ENCODE assay signal across 35 cellular contexts in the genomic region with DNA sequence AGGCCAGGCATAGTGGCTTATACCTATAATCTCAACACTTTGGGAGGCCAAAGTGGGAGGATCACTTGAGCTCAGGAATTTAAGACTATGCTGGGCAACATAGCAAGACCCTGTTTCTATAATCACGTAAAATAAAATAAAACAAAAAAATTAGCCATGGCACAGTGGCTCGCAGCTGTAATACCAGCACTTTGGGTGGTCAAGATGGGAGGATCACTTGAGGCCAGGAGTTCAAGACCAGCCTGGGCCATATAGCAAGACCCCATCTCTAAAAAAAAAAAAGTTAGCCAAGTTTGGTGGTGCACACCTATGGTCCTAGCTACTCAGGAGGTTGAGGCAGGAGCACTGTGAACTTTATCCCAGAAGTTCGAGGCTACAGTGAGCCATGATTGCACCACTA. TPM values are rescaled to one million over a fixed set of nuclear protein-coding genes. Genes with fewer than 3 reads are reported as not detected.
A peak's percentile ranks its signal among the peaks of the same experiment; 100 is the strongest.
DNase-seq lines count a peak whose midpoint lies in the region; ATAC-seq, FAIRE-seq and TF ChIP-seq lines count a peak whose summit lies in the region.
"Had no signal": no experiment of that assay in that cellular context is flagged by ENCODE, and none has a peak within 500 bp of the region (broad histone marks: within the 10 kb centered on the region; RNA-seq: fewer than 3 reads in every experiment).

No MANE protein-coding gene starts in this region.

- no peak for FAIRE-seq in K562 (lab: Jason Lieb, UNC)
- FAIRE-seq: A204.1, A549, D721Med had no signal

- H4K20me1 ChIP-seq in K562 (replicated peaks; ENCODE audit: control insufficient read depth, insufficient read depth, low read length): no peaks in the 10 kb centered on the region
- H4K20me1 ChIP-seq: BLaER1; BLaER1 treated with 17β-estradiol and CSF1 and Interleukin-3, amounts not matched to agents 10 nM and 100 nM had no signal

- in situ Hi-C loops in K562 (cut with MboI): no loop called here

- no peak overlapping the region for H2AFZ ChIP-seq in K562 (ENCODE audit: low read depth, low read length)

- peaks cover 51 to 53% of the 10 kb centered on the region in 2 experiments for H3K36me3 ChIP-seq in HEK293 (ENCODE audit: control insufficient read depth in 2 of 2, insufficient read depth in 1 of 2, low read length in 2 of 2)
- H3K36me3 ChIP-seq in K562 (ENCODE audit: control insufficient read depth, insufficient read depth, low read length): peaks cover 74% of the 10 kb centered on the region
- H3K36me3 ChIP-seq in heart left ventricle: peaks cover 0 to 10% (median 0%) of the 10 kb centered on the region in 9 donors

- ATAC-seq in WTC11 (no peak), K562 (0 out of 3 replicates have a peak, but pooled peaks have one; percentile 24), heart left ventricle (no peak)
- ATAC-seq: A549; CD8-positive, alpha-beta T cell had no signal

- no peaks in the 10 kb centered on the region for H3K27me3 ChIP-seq in K562 (ENCODE audit: control insufficient read depth in 2 of 2, insufficient read depth in 2 of 2, low read length in 2 of 2)
- no peaks in the 10 kb centered on the region for H3K27me3 ChIP-seq in heart left ventricle
- H3K27me3 ChIP-seq: BE2C; BLaER1; BLaER1 treated with 17β-estradiol and CSF1 and Interleukin-3, amounts not matched to agents 10 nM and 100 nM had no signal

- no peaks in the 10 kb centered on the region for H3K4me1 ChIP-seq in HEK293 (ENCODE audit: control insufficient read depth, insufficient read depth, low read length)
- no peaks in the 10 kb centered on the region for H3K4me1 ChIP-seq in K562 (replicated peaks in 1 of 2; ENCODE audit: control insufficient read depth in 2 of 2, insufficient read depth in 2 of 2, low read length in 2 of 2)
- H3K4me1 ChIP-seq in heart left ventricle: peaks cover 0 to 3% (median 0%) of the 10 kb centered on the region in 12 donors
- H3K4me1 ChIP-seq: A549; BE2C; BLaER1; BLaER1 treated with 17β-estradiol and CSF1 and Interleukin-3, amounts not matched to agents 10 nM and 100 nM; Caco-2 had no signal

- TF ChIP-seq RAD21 in K562 (CRISPR knock-in tag; conservative IDR thresholded peaks at IDR 0.05 in 1 of 2, IDR thresholded peaks at IDR 0.05 in 1 of 2): no peak

- POLR2A ChIA-PET in HEK293 (lab: Yijun Ruan, JAX) (interaction anchor here (0.6 kb wide), 1 partner anchor 22 kb away, joined by 7 read pairs; no protein-coding TSS in a partner anchor), WTC11 (lab: Charles Lee) (no interaction called here), K562 (lab: Yijun Ruan, JAX) (interaction anchor here (1.5 to 1.8 kb wide), 3 partner anchors 10 to 26 kb away, joined by 3 to 7 read pairs (median 5); no protein-coding TSS in a partner anchor)

- peaks cover 43% of the 10 kb centered on the region for H3K36me3 Mint-ChIP-seq in WTC11

- H3K27ac Mint-ChIP-seq in WTC11: no peak overlapping the region
- H3K27ac Mint-ChIP-seq: B cell; CD14-positive monocyte; CD4-positive, alpha-beta memory T cell; CD4-positive, alpha-beta T cell; CD8-positive, alpha-beta memory T cell; CD8-positive, alpha-beta T cell had no signal

- no peak overlapping the region for H3K4me2 ChIP-seq in K562 (ENCODE audit: insufficient read depth, low read length)
- H3K4me2 ChIP-seq: A549; BLaER1; BLaER1 treated with 17β-estradiol and CSF1 and Interleukin-3, amounts not matched to agents 10 nM and 100 nM had no signal

- H3K9ac ChIP-seq in K562 (ENCODE audit: insufficient read depth in 1 of 2, low read depth in 2 of 2, low read length in 2 of 2): no peak overlapping the region
- H3K9ac ChIP-seq: BLaER1; BLaER1 treated with 17β-estradiol and CSF1 and Interleukin-3, amounts not matched to agents 10 nM and 100 nM had no signal

- H3K4me3 ChIP-seq in HEK293 (ENCODE audit: low read depth, low read length) (no peak overlapping the region), K562 (no peak overlapping the region), heart left ventricle (no peak overlapping the region)
- H3K4me3 ChIP-seq: A549; BLaER1; BLaER1 treated with 17β-estradiol and CSF1 and Interleukin-3, amounts not matched to agents 10 nM and 100 nM had no signal

- no peak overlapping the region for H3K4me3 Mint-ChIP-seq in WTC11
- H3K4me3 Mint-ChIP-seq: B cell; CD14-positive monocyte; CD4-positive, alpha-beta memory T cell; CD4-positive, alpha-beta T cell; CD4-positive, CD25-positive, alpha-beta regulatory T cell; CD8-positive, alpha-beta memory T cell; CD8-positive, alpha-beta T cell had no signal

- no peaks in the 10 kb centered on the region for H3K79me2 ChIP-seq in K562 (ENCODE audit: control insufficient read depth, insufficient read depth, low read length)

- DNase-seq in WTC11 (ENCODE audit: low spot score) (no peak), K562 (ENCODE audit: extremely low read depth in 1 of 4, low spot score in 3 of 4) (no peak), SHP77 (lab: John Stamatoyannopoulos, UW) (no peak), heart left ventricle (no peak), pons (ENCODE audit: low spot score) (no peak)
- DNase-seq: 8988T; ACHN; AML-193; BE2C; C1 segment of cervical spinal cord; Caco-2; Calu3; CD4-positive, alpha-beta memory T cell; CD4-positive, alpha-beta T cell; CD4-positive, CD25-positive, alpha-beta regulatory T cell; CD8-positive, alpha-beta memory T cell; CD8-positive, alpha-beta T cell; COR-L47; DMS 273 treated with DMSO at 0.1 percent for 48 hours; DMS153; DMS53; DMS79; DMS79 treated with DMSO at 0.1 percent for 48 hours; DND-41; EL had no signal

- no peaks in the 10 kb centered on the region for H3K4me1 Mint-ChIP-seq in WTC11
- H3K4me1 Mint-ChIP-seq: CD4-positive, CD25-positive, alpha-beta regulatory T cell; CD8-positive, alpha-beta memory T cell had no signal

- TF ChIP-seq CTCF in HEK293 (tag by site-specific recombination; IDR thresholded peaks at IDR 0.05): no peak
- no peak for TF ChIP-seq CTCF in WTC11 (IDR thresholded peaks at IDR 0.05)
- no peak for TF ChIP-seq CTCF in K562 (IDR thresholded peaks at IDR 0.05 in 2 of 3, conservative IDR thresholded peaks at IDR 0.05 in 1 of 3; ENCODE audit: insufficient read depth in 2 of 3, low read depth in 1 of 3, low read length in 3 of 3)
- no peak for TF ChIP-seq CTCF in heart left ventricle (IDR thresholded peaks at IDR 0.05)

- no TSS peak for BruUV-seq in K562 (replicated peaks; lab: Mats Ljungman, UMichigan)

- H3K9me1 ChIP-seq in K562 (ENCODE audit: control insufficient read depth, insufficient read depth, low read length): no peaks in the 10 kb centered on the region

- TF ChIP-seq EP300 in K562 (IDR thresholded peaks at IDR 0.05; ENCODE audit: low read length): no peak

- H3K27ac ChIP-seq in HEK293 (ENCODE audit: extremely low read depth, low read depth, low read length) (no peak overlapping the region), K562 (ENCODE audit: extremely low read depth, low read depth, low read length) (no peak overlapping the region), heart left ventricle (no peak overlapping the region)
- H3K27ac ChIP-seq: 22Rv1; A549; BLaER1; BLaER1 treated with 17β-estradiol and CSF1 and Interleukin-3, amounts not matched to agents 10 nM and 100 nM; C4-2B had no signal

- CTCF ChIA-PET in HEK293 (lab: Yijun Ruan, JAX): interaction anchor here (0.6 kb wide), 1 partner anchor 449 kb away, joined by 3 read pairs; no protein-coding TSS in a partner anchor
- CTCF ChIA-PET in WTC11 (lab: Charles Lee): no interaction called here
- CTCF ChIA-PET in K562 (lab: Yijun Ruan, JAX; ENCODE audit: low intra/inter-chr PET ratio): interaction anchor here (0.7 kb wide), 1 partner anchor 39 kb away, joined by 3 read pairs; no protein-coding TSS in a partner anchor

- H3K9me3 Mint-ChIP-seq in WTC11: no peaks in the 10 kb centered on the region
- H3K9me3 Mint-ChIP-seq: CD4-positive, alpha-beta memory T cell; CD4-positive, alpha-beta T cell; CD4-positive, CD25-positive, alpha-beta regulatory T cell; CD8-positive, alpha-beta memory T cell; CD8-positive, alpha-beta T cell had no signal

- intact Hi-C loops in K562 (cut with micrococcal nuclease): no loop called here
- intact Hi-C loops in heart left ventricle (cut with DNase I): no loop called here

- no peak for TF ChIP-seq POLR2A in K562 (conservative IDR thresholded peaks at IDR 0.05)
- no peak for TF ChIP-seq POLR2A in heart left ventricle (IDR thresholded peaks at IDR 0.05)

- 95% methylated on average over 3 of the region's 3 CpGs for WGBS in K562 (ENCODE audit: insufficient coverage, low coverage, missing lambda C conversion rate)
- WGBS in heart left ventricle, 4 donors: 91 to 100% (median 96%) methylated on average over 3 of the region's 3 CpGs

- H3K9me3 ChIP-seq in HEK293 (ENCODE audit: control insufficient read depth, insufficient read depth, low read depth, low read length): no peaks in the 10 kb centered on the region
- no peaks in the 10 kb centered on the region for H3K9me3 ChIP-seq in K562 (replicated peaks; ENCODE audit: control insufficient read depth, insufficient read depth, low read depth, low read length)
- H3K9me3 ChIP-seq in heart left ventricle: no peaks in the 10 kb centered on the region
- H3K9me3 ChIP-seq: A549; BE2C; BLaER1; BLaER1 treated with 17β-estradiol and CSF1 and Interleukin-3, amounts not matched to agents 10 nM and 100 nM; Caco-2 had no signal

- H3K27me3 Mint-ChIP-seq in WTC11 (ENCODE audit: low read depth): no peaks in the 10 kb centered on the region
- H3K27me3 Mint-ChIP-seq: B cell; CD4-positive, alpha-beta memory T cell; CD4-positive, alpha-beta T cell; CD4-positive, CD25-positive, alpha-beta regulatory T cell; CD8-positive, alpha-beta memory T cell had no signal

RNA-seq across cellular contexts. Expression of a gene that starts 30.9 kb away (rescaled TPM):
- total RNA-seq in WTC11 (2021): 39.3 to 46.3 TPM (median 43.0 TPM) in 3 replicates
- 50.5 and 236 TPM in 2 replicates for total RNA-seq in K562 (2011; cell fraction: chromatin; rRNA removed; ENCODE audit: low replicate concordance)
- 26.7 and 32.4 TPM in 2 replicates for total RNA-seq in K562 (2011; cell fraction: nucleolus; rRNA removed)
- total RNA-seq in K562 (2011; cell fraction: nucleoplasm; rRNA removed): 64.3 and 73.3 TPM in 2 replicates
- 24.6 and 35.1 TPM in 2 replicates for total RNA-seq in K562 (2014; rRNA removed)
- 51.4 and 59.2 TPM in 2 replicates for total RNA-seq in K562 (2014; rRNA removed; fragmentation: Illumina TruSeq; extraction: Trizol)
- total RNA-seq in K562 (2015; rRNA removed; fragmentation: Illumina TruSeq; extraction: Trizol): 47.4 and 50.5 TPM in 2 replicates
- 45.8 and 47.7 TPM in 2 replicates for total RNA-seq in K562 (2021)
- polyA plus RNA-seq in K562 (2011; rRNA removed): 31.8 and 43.5 TPM in 2 replicates
- polyA plus RNA-seq in K562 (2011; cell fraction: cytosol; rRNA removed): 4.9 and 16.6 TPM in 2 replicates
- 22.2 and 33.6 TPM in 2 replicates for polyA plus RNA-seq in K562 (2011; cell fraction: nucleus; rRNA removed)
- polyA plus RNA-seq in K562 (2012): 20.1 and 20.6 TPM in 2 replicates
- polyA plus RNA-seq in K562 (2014; fragmentation: Illumina TruSeq; extraction: Trizol): 38.3 and 40.8 TPM in 2 replicates
- 10 to 100 TPM; 24.7 to 32.7 TPM for polyA plus RNA-seq in K562 (2014; fragmentation: Nextera tagmentation; extraction: Ambion mirVana)
- polyA plus RNA-seq in K562 (2014; rRNA removed): 31.4 and 35.1 TPM in 2 replicates
- polyA minus RNA-seq in K562 (2011; rRNA and poly(A)+ RNA removed): 57.9 and 74.1 TPM in 2 replicates
- polyA minus RNA-seq in K562 (2011; cell fraction: cytosol; rRNA and poly(A)+ RNA removed): 21.9 and 24.0 TPM in 2 replicates
- 18.6 and 35.5 TPM in 2 replicates for polyA minus RNA-seq in K562 (2011; cell fraction: nucleus; rRNA and poly(A)+ RNA removed)
- 1 to 10 TPM in 8 of 9 donors, under 1 TPM in 1; 0.91 to 4.2 (median 2.6) TPM for total RNA-seq in heart left ventricle
- polyA plus RNA-seq in heart left ventricle: 1 to 10 TPM; 1.0 to 1.2 TPM

RNA-seq across cellular contexts. Expression of a gene that starts 33.8 kb away (rescaled TPM):
- total RNA-seq in WTC11 (2021) (10.0 to 10.7 TPM (median 10.3 TPM) in 3 replicates), K562 (2014; rRNA removed) (9.7 and 15.6 TPM in 2 replicates), K562 (2014; rRNA removed; fragmentation: Illumina TruSeq; extraction: Trizol) (20.1 and 21.4 TPM in 2 replicates), K562 (2015; rRNA removed; fragmentation: Illumina TruSeq; extraction: Trizol) (18.8 and 19.3 TPM in 2 replicates), K562 (2021) (12.6 and 12.8 TPM in 2 replicates), heart left ventricle (10 to 100 TPM in 2 of 9 donors, 1 to 10 TPM in 7; 5.6 to 11.8 (median 8.9) TPM)
- 59.1 and 171 TPM in 2 replicates for total RNA-seq in K562 (2011; cell fraction: chromatin; rRNA removed; ENCODE audit: low replicate concordance)
- total RNA-seq in K562 (2011; cell fraction: nucleolus; rRNA removed): 30.0 and 35.0 TPM in 2 replicates
- 64.8 and 100 TPM in 2 replicates for total RNA-seq in K562 (2011; cell fraction: nucleoplasm; rRNA removed)
- polyA plus RNA-seq in K562 (2011; rRNA removed) (12.9 and 13.7 TPM in 2 replicates), K562 (2014; fragmentation: Illumina TruSeq; extraction: Trizol) (10.4 and 12.4 TPM in 2 replicates), K562 (2014; fragmentation: Nextera tagmentation; extraction: Ambion mirVana) (1 to 10 TPM; 3.7 to 4.5 TPM), K562 (2014; rRNA removed) (11.2 and 14.0 TPM in 2 replicates), heart left ventricle (1 to 10 TPM; 3.2 to 4.6 TPM)
- 1.8 and 4.6 TPM in 2 replicates for polyA plus RNA-seq in K562 (2011; cell fraction: cytosol; rRNA removed)
- polyA plus RNA-seq in K562 (2011; cell fraction: nucleus; rRNA removed): 17.8 and 21.6 TPM in 2 replicates
- polyA plus RNA-seq in K562 (2012): 6.3 and 9.6 TPM in 2 replicates
- polyA minus RNA-seq in K562 (2011; rRNA and poly(A)+ RNA removed): 27.9 and 29.2 TPM in 2 replicates
- polyA minus RNA-seq in K562 (2011; cell fraction: cytosol; rRNA and poly(A)+ RNA removed): 4.1 and 9.7 TPM in 2 replicates
- polyA minus RNA-seq in K562 (2011; cell fraction: nucleus; rRNA and poly(A)+ RNA removed): 30.6 and 44.4 TPM in 2 replicates
